ENCODE assay signal across 8 cellular contexts in genomic region chr17:81960130-81960958, GRCh38. TPM values are rescaled to one million over a fixed set of nuclear protein-coding genes. Genes with fewer than 3 reads are reported as not detected.
DNase-seq lines count a peak whose midpoint lies in the region; ATAC-seq and TF ChIP-seq lines count a peak whose summit lies in the region.
"Had no signal": no experiment of that assay in that cellular context is flagged by ENCODE, and none has a peak within 500 bp of the region (broad histone marks: within the 10 kb centered on the region; RNA-seq: fewer than 3 reads in every experiment).

No MANE protein-coding gene starts in this region.

- H2AFZ ChIP-seq in PC-3 (ENCODE audit: low read length): peak overlapping the region; percentile 79

- peaks cover 22% of the 10 kb centered on the region for H3K27me3 ChIP-seq in PC-3 (ENCODE audit: low read length)
- no peaks in the 10 kb centered on the region for H3K27me3 ChIP-seq in right cardiac atrium (ENCODE audit: control insufficient read depth, insufficient read depth)
- peaks cover 47% of the 10 kb centered on the region for H3K27me3 ChIP-seq in skeletal muscle satellite cell (ENCODE audit: control insufficient read depth, insufficient read depth, low read length)

- H3K9ac ChIP-seq in PC-3 (ENCODE audit: low read length) (no peak overlapping the region), skeletal muscle satellite cell (ENCODE audit: low read depth, low read length) (no peak overlapping the region)

- no TSS peak for BruUV-seq in PC-3 (replicated peaks; lab: Mats Ljungman, UMichigan)

- CTCF ChIA-PET in PC-3 (lab: Charles Lee): interaction anchor here (0.6 to 2.0 kb wide), 5 partner anchors 24 to 92 kb away, joined by 3 to 40 read pairs (median 6); partner anchors contain the start of genes CENPX, DCXR and LRRC45

- H3K9me3 ChIP-seq in PC-3 (ENCODE audit: low read length) (no peaks in the 10 kb centered on the region), right cardiac atrium (ENCODE audit: control insufficient read depth, low read length) (no peaks in the 10 kb centered on the region), skeletal muscle satellite cell (replicated peaks; ENCODE audit: low read length) (no peaks in the 10 kb centered on the region)

- H3K4me3 ChIP-seq in PC-3 (ENCODE audit: low read length): peak overlapping the region; percentile 52
- peak overlapping the region; percentile 50 for H3K4me3 ChIP-seq in right cardiac atrium (ENCODE audit: low read length)
- H3K4me3 ChIP-seq in skeletal muscle satellite cell (ENCODE audit: low read length): peak overlapping the region; percentile 58

- intact Hi-C loops in PC-3 (cut with micrococcal nuclease): no loop called here
- intact Hi-C loops in right cardiac atrium (cut with DNase I): loop anchor here in 2 of 4 donors (5.0 kb wide), 2 partner anchors 57 to 62 kb away; partner anchors contain the start of genes CENPX (in 1 of the 2) and LRRC45 (in 1 of the 2)

- no peaks in the 10 kb centered on the region for H3K9me2 ChIP-seq in PC-3 (replicated peaks; ENCODE audit: low read length)

- H3K79me2 ChIP-seq in PC-3 (ENCODE audit: low read length): no peaks in the 10 kb centered on the region

- peak overlapping the region; percentile 78 for H3K4me2 ChIP-seq in PC-3 (ENCODE audit: low read length)
- peak overlapping the region; percentile 78 for H3K4me2 ChIP-seq in skeletal muscle satellite cell (ENCODE audit: low read length)

- ATAC-seq in PC-3: peak; percentile 7
- no peak for ATAC-seq in right cardiac atrium
- no peak for ATAC-seq in HG03571 (IDR thresholded peaks at IDR 0.05; ENCODE audit: unreplicated experiment)

- H3K4me1 ChIP-seq in PC-3 (ENCODE audit: insufficient read depth, low read length): no peaks in the 10 kb centered on the region
- H3K4me1 ChIP-seq in right cardiac atrium (ENCODE audit: control insufficient read depth, insufficient read depth, low read length): no peaks in the 10 kb centered on the region
- peaks cover 4% of the 10 kb centered on the region for H3K4me1 ChIP-seq in skeletal muscle satellite cell (ENCODE audit: control insufficient read depth, insufficient read depth, low read length)

- 2% methylated on average over 98 of the region's 98 CpGs for WGBS in right cardiac atrium

- no peaks in the 10 kb centered on the region for H4K20me1 ChIP-seq in PC-3 (ENCODE audit: low read length)

- DNase-seq in ELF-1 (ENCODE audit: low read depth, low spot score) (peak; percentile 40), PC-3 (no peak), right cardiac atrium (peak in 2 of 3 donors; percentile 51 to 65), NCI-H446 treated with DMSO at 0.1 percent for 48 hours (lab: John Stamatoyannopoulos, UW) (no peak)
- DNase-seq in activated CD8-positive, alpha-beta memory T cell treated with anti-CD3 and anti-CD28 coated beads, Interleukin-2, amount 50 U/mL, for 4 hours: no peak

- H3F3A ChIP-seq in PC-3 (ENCODE audit: low read length, unreplicated experiment): no peaks in the 10 kb centered on the region

- H3K36me3 ChIP-seq in PC-3 (ENCODE audit: low read depth, low read length) (no peaks in the 10 kb centered on the region), skeletal muscle satellite cell (ENCODE audit: insufficient read depth, low read length) (no peaks in the 10 kb centered on the region)

- POLR2A ChIA-PET in PC-3 (lab: Charles Lee; ENCODE audit: unreplicated experiment): no interaction called here

- no peak overlapping the region for H3K27ac ChIP-seq in PC-3 (ENCODE audit: low read length)
- H3K27ac ChIP-seq in right cardiac atrium (ENCODE audit: low read length): no peak overlapping the region

- no peak for TF ChIP-seq CTCF in PC-3 (conservative IDR thresholded peaks at IDR 0.05; ENCODE audit: low read depth, low read length)

RNA-seq across cellular contexts. Expression of gene NOTUM, which starts 0.6 kb away (rescaled TPM):
- total RNA-seq in PC-3 (2014; rRNA removed): 0.75 TPM in 1 of 2 replicates, not detected in the other
- total RNA-seq in right cardiac atrium: not detected
- polyA plus RNA-seq in right cardiac atrium: 0.05 TPM
- not detected in 2 replicates for total RNA-seq in skeletal muscle satellite cell (2012; rRNA removed)

RNA-seq across cellular contexts. Expression of gene MYADML2, which starts 13.3 kb away (rescaled TPM):
- total RNA-seq in PC-3 (2014; rRNA removed) (not detected in 2 replicates), right cardiac atrium (1 to 10 TPM in 2 of 4 donors, under 1 TPM in 1, not detected in 1; 0.51 to 1.9 (median 1.4) TPM)
- 1.2 TPM for polyA plus RNA-seq in right cardiac atrium
- total RNA-seq in skeletal muscle satellite cell (2012; rRNA removed): not detected in 2 replicates
- total RNA-seq: aorta had no signal
- polyA plus RNA-seq: aorta had no signal

RNA-seq across cellular contexts. Expression of gene ASPSCR1, which starts 17.1 kb away (rescaled TPM):
- total RNA-seq in PC-3 (2014; rRNA removed) (31.5 and 48.2 TPM in 2 replicates), right cardiac atrium (10 to 100 TPM; 16.6 to 28.9 (median 21.6) TPM)
- 20.1 TPM for polyA plus RNA-seq in right cardiac atrium
- 21.4 and 34.2 TPM in 2 replicates for total RNA-seq in skeletal muscle satellite cell (2012; rRNA removed)

RNA-seq across cellular contexts. Expression of gene PYCR1, which starts 23.2 kb away (rescaled TPM):
- total RNA-seq in PC-3 (2014; rRNA removed) (144 and 169 TPM in 2 replicates), right cardiac atrium (1 to 10 TPM; 2.7 to 8.5 (median 6.7) TPM)
- polyA plus RNA-seq in right cardiac atrium: 4.3 TPM
- 39.0 and 54.2 TPM in 2 replicates for total RNA-seq in skeletal muscle satellite cell (2012; rRNA removed)

RNA-seq across cellular contexts. Expression of gene MAFG, which starts 32.8 kb away (rescaled TPM):
- 22.9 and 37.5 TPM in 2 replicates for total RNA-seq in PC-3 (2014; rRNA removed)
- 10 to 100 TPM; 16.6 to 28.9 (median 26.0) TPM for total RNA-seq in right cardiac atrium
- 18.4 TPM for polyA plus RNA-seq in right cardiac atrium
- total RNA-seq in skeletal muscle satellite cell (2012; rRNA removed): 11.6 and 13.2 TPM in 2 replicates

Comparison
In these comparisons a context has a peak if more than half of its experiments do, and no peak if none do; other contexts are left out.
1. DNase-seq: peak in ELF-1 (single experiment) and right cardiac atrium (2 of 3); none in PC-3 (single experiment), activated CD8-positive, alpha-beta memory T cell treated with anti-CD3 and anti-CD28 coated beads, Interleukin-2, amount 50 U/mL, for 4 hours (single experiment) and NCI-H446 treated with DMSO at 0.1 percent for 48 hours (single experiment).
2. Peak in every context shown above with its lines, with median percentiles within 50 percentile points of each other: H3K4me3 ChIP-seq.